27 cellular contexts compared by ENCODE assay signal in genomic region chr20:16011519-16011918, GRCh38.
"Had no signal": no experiment of that assay in that cellular context is flagged by ENCODE, and none has a peak within 500 bp of the region (broad histone marks: within the 10 kb centered on the region; RNA-seq: fewer than 3 reads in every experiment).

No MANE protein-coding gene starts in this region.

- H3K27ac ChIP-seq: left lung, lower lobe of right lung, ovary, right atrium auricular region, right lobe of liver, stomach, testis, thyroid gland, transverse colon, upper lobe of left lung, vagina had no signal

- DNase-seq: hippocampal formation; kidney; left colon; left lung; lower lobe of right lung; mammary epithelial cell; midbrain; mucosa of descending colon; naive thymus-derived CD4-positive, alpha-beta T cell; ovary; right lobe of liver; stimulated activated CD4-positive, alpha-beta T cell treated with anti-CD3 and anti-CD28 coated beads, Interleukin-1b, Interleukin-23, amount 100 ng/mL, for 48 hours; stimulated activated CD4-positive, alpha-beta T cell treated with anti-CD3 and anti-CD28 coated beads, Interleukin-2, amount 100 ng/mL, for 48 hours; stimulated activated CD4-positive, alpha-beta T cell treated with anti-CD3 and anti-CD28 coated beads, Interleukin-4, amount 100 ng/mL, for 4 hours; stimulated activated CD8-positive, alpha-beta memory T cell treated with anti-CD3 and anti-CD28 coated beads, Interleukin-4, amount 100 ng/mL, for 48 hours; stimulated activated naive B cell treated with anti-CD40 and anti-IgM and Interleukin-4, amounts not matched to agents 10 μg/mL and 1 μg/mL and 100 μg/mL, for 72 hours; stimulated activated naive CD8-positive, alpha-beta T cell treated with anti-CD3 and anti-CD28 coated beads, Interleukin-15, Interleukin-2, amounts not matched to agents 100 U/mL and 50 U/mL, for 24 hours; stomach; testis; thyroid gland; transverse colon; upper lobe of left lung had no signal

- H3K4me2 ChIP-seq: smooth muscle cell had no signal

- H3K9me3 ChIP-seq: left lung, lower lobe of right lung, mucosa of descending colon, ovary, right atrium auricular region, right lobe of liver, stomach, testis, thyroid gland, transverse colon, upper lobe of left lung, vagina had no signal

- H3K4me3 Mint-ChIP-seq: naive thymus-derived CD4-positive, alpha-beta T cell; natural killer cell treated with Interleukin-12 subunit alpha and Interleukin-12 subunit beta and Interleukin-15 and Interleukin-18, amount 100 ng/mL, for 72 hours; stimulated activated naive B cell treated with anti-CD40 and anti-IgM and Interleukin-4, amounts not matched to agents 10 μg/mL and 1 μg/mL and 100 μg/mL, for 72 hours had no signal

- H3K4me1 Mint-ChIP-seq: naive thymus-derived CD4-positive, alpha-beta T cell had no signal

- H3K4me3 ChIP-seq: left lung, lower lobe of right lung, mucosa of descending colon, ovary, right atrium auricular region, right lobe of liver, smooth muscle cell, stomach, testis, thyroid gland, transverse colon, upper lobe of left lung, vagina had no signal

- H3K27me3 Mint-ChIP-seq: naive thymus-derived CD4-positive, alpha-beta T cell; natural killer cell treated with Interleukin-12 subunit alpha and Interleukin-12 subunit beta and Interleukin-15 and Interleukin-18, amount 100 ng/mL, for 72 hours; progenitor cell of endocrine pancreas; stimulated activated naive B cell treated with anti-CD40 and anti-IgM and Interleukin-4, amounts not matched to agents 10 μg/mL and 1 μg/mL and 100 μg/mL, for 72 hours had no signal

- H3K27ac Mint-ChIP-seq: naive thymus-derived CD4-positive, alpha-beta T cell; natural killer cell treated with Interleukin-12 subunit alpha and Interleukin-12 subunit beta and Interleukin-15 and Interleukin-18, amount 100 ng/mL, for 72 hours; progenitor cell of endocrine pancreas had no signal

- H3K4me1 ChIP-seq: left lung, lower lobe of right lung, right atrium auricular region, right lobe of liver, stomach, testis, thyroid gland, transverse colon, upper lobe of left lung, vagina had no signal

- H3K36me3 ChIP-seq: left lung, lower lobe of right lung, ovary, right atrium auricular region, right lobe of liver, stomach, thyroid gland, transverse colon, upper lobe of left lung, vagina had no signal

- H3K27me3 ChIP-seq: left lung, ovary, right atrium auricular region, right lobe of liver, stomach, testis, thyroid gland, transverse colon, upper lobe of left lung, vagina had no signal

- H3K36me3 Mint-ChIP-seq: naive thymus-derived CD4-positive, alpha-beta T cell; natural killer cell treated with Interleukin-12 subunit alpha and Interleukin-12 subunit beta and Interleukin-15 and Interleukin-18, amount 100 ng/mL, for 72 hours had no signal
